Comparison of ENCODE assay signal across 34 cellular contexts in the genomic region with DNA sequence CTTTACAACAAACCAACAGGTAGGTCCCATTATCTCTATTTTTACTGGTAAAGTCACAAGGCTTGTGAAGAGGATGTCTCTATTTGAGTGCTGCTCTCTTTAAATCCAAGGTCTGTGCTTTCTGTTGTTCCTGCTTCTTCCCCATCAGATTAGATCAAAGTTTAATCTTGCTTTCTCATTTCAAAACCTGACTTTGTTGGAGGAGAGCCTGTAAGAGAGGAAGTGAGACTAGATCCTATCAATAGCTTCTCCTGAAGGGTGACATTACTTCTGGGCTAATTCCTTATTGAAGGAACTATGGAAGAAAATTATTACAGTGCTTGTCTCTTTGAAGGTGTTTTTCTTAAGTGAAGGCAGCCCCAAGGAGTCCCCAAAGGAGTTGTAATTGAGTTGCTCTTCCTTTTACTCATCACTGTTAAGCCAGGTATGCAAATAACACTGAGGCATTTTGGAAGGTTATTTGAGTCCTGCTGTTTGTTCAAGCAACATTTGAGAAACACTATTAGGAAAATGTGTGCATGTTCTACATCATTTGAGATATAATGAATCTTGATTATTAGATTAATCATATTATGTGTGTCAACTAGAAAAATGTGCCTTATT.
DNase-seq lines count a peak whose midpoint lies in the region; ATAC-seq, FAIRE-seq and TF ChIP-seq lines count a peak whose summit lies in the region.
"Had no signal": no experiment of that assay in that cellular context is flagged by ENCODE, and none has a peak within 500 bp of the region (broad histone marks: within the 10 kb centered on the region; RNA-seq: fewer than 3 reads in every experiment).

No MANE protein-coding gene starts in this region.

- no peak for FAIRE-seq in D721Med (lab: Jason Lieb, UNC)
- FAIRE-seq: A549, kidney, TTC549 had no signal

- H3K27me3 Mint-ChIP-seq in WTC11 (ENCODE audit: low read depth), result no peaks in the 10 kb centered on the region
- H3K27me3 Mint-ChIP-seq: activated CD8-positive, alpha-beta T cell treated with anti-CD3 and anti-CD28 coated beads for 36 hours; activated naive CD8-positive, alpha-beta T cell; CD4-positive, alpha-beta T cell; natural killer cell treated with Interleukin-12 subunit alpha and Interleukin-12 subunit beta and Interleukin-15 and Interleukin-18, amount 100 ng/mL, for 72 hours had no signal

- no peaks in the 10 kb centered on the region for H3K36me3 Mint-ChIP-seq in WTC11
- H3K36me3 Mint-ChIP-seq: activated naive CD8-positive, alpha-beta T cell; natural killer cell treated with Interleukin-12 subunit alpha and Interleukin-12 subunit beta and Interleukin-15 and Interleukin-18, amount 100 ng/mL, for 72 hours had no signal

- no peaks in the 10 kb centered on the region for H3K4me1 ChIP-seq in upper lobe of right lung
- H3K4me1 ChIP-seq: A549, heart left ventricle, lower lobe of right lung, testis, vagina had no signal

- no peaks in the 10 kb centered on the region for H3K9me3 ChIP-seq in upper lobe of right lung
- H3K9me3 ChIP-seq: A549, heart left ventricle, lower lobe of right lung, mucosa of descending colon, testis, vagina had no signal

- H3K27ac Mint-ChIP-seq in WTC11, result peak overlapping the region; percentile 83
- H3K27ac Mint-ChIP-seq: activated CD8-positive, alpha-beta T cell treated with anti-CD3 and anti-CD28 coated beads for 36 hours; activated naive CD8-positive, alpha-beta T cell; activated T-helper 2 cell treated with anti-CD3 and anti-CD28 coated beads, Interferon-gamma antibody, Interleukin-2, Interleukin-4, amounts not matched to agents 10 μg/mL and 5 μg/mL and 100 μg/mL, durations not matched to agents 14 hours and 24 hours and 36 hours; CD4-positive, alpha-beta T cell; natural killer cell treated with Interleukin-12 subunit alpha and Interleukin-12 subunit beta and Interleukin-15 and Interleukin-18, amount 100 ng/mL, for 72 hours had no signal

- ATAC-seq in GM18502 (IDR thresholded peaks at IDR 0.05; ENCODE audit: poor library complexity, unreplicated experiment), result peak; percentile 79
- ATAC-seq in GM21360 (IDR thresholded peaks at IDR 0.05; ENCODE audit: unreplicated experiment), result peak; percentile 57
- peak; percentile 81 for ATAC-seq in HG03354 (IDR thresholded peaks at IDR 0.05; ENCODE audit: poor library complexity, severe bottlenecking, unreplicated experiment)
- no peak for ATAC-seq in WTC11
- no peak for ATAC-seq in upper lobe of right lung
- ATAC-seq: A549; activated CD8-positive, alpha-beta T cell treated with anti-CD3 and anti-CD28 coated beads for 36 hours; esophagus mucosa; HCT116; heart left ventricle; lower lobe of right lung; mucosa of descending colon; natural killer cell treated with Interleukin-12 subunit alpha and Interleukin-12 subunit beta and Interleukin-15 and Interleukin-18, amount 100 ng/mL, for 72 hours; stimulated activated naive CD8-positive, alpha-beta T cell treated with anti-CD3 and anti-CD28 coated beads, Interleukin-15, Interleukin-2, amounts not matched to agents 100 U/mL and 50 U/mL, for 24 hours had no signal

- H3K4me3 Mint-ChIP-seq in WTC11, result no peak overlapping the region
- H3K4me3 Mint-ChIP-seq: activated CD8-positive, alpha-beta T cell treated with anti-CD3 and anti-CD28 coated beads for 36 hours; activated naive CD8-positive, alpha-beta T cell; CD4-positive, alpha-beta T cell; natural killer cell treated with Interleukin-12 subunit alpha and Interleukin-12 subunit beta and Interleukin-15 and Interleukin-18, amount 100 ng/mL, for 72 hours had no signal

- intact Hi-C loops in upper lobe of right lung (cut with DNase I), result no loop called here

- H3K4me3 ChIP-seq in upper lobe of right lung, result no peak overlapping the region
- H3K4me3 ChIP-seq: A549, heart left ventricle, lower lobe of right lung, mucosa of descending colon, testis, vagina had no signal

- H3K9me3 Mint-ChIP-seq in WTC11, result no peaks in the 10 kb centered on the region
- H3K9me3 Mint-ChIP-seq: activated T-helper 2 cell treated with anti-CD3 and anti-CD28 coated beads, Interferon-gamma antibody, Interleukin-2, Interleukin-4, amounts not matched to agents 10 μg/mL and 5 μg/mL and 100 μg/mL, durations not matched to agents 14 hours and 24 hours and 36 hours had no signal

- peaks cover 55% of the 10 kb centered on the region for H3K4me1 Mint-ChIP-seq in WTC11

- H3K36me3 ChIP-seq in upper lobe of right lung, result no peaks in the 10 kb centered on the region
- H3K36me3 ChIP-seq: heart left ventricle, lower lobe of right lung, vagina had no signal

- no peak for TF ChIP-seq CTCF in WTC11 (IDR thresholded peaks at IDR 0.05)
- no peak for TF ChIP-seq CTCF in D721Med (IDR thresholded peaks at IDR 0.05; ENCODE audit: insufficient read depth, missing control alignments)
- TF ChIP-seq CTCF in upper lobe of right lung (IDR thresholded peaks at IDR 0.05), result no peak

- no peak for DNase-seq in WTC11 (ENCODE audit: low spot score)
- no peak for DNase-seq in DMS79 (lab: John Stamatoyannopoulos, UW)
- DNase-seq in ureter (ENCODE audit: low spot score), result no peak
- no peak for DNase-seq in D721Med (ENCODE audit: insufficient read length, low spot score)
- DNase-seq in upper lobe of right lung, result no peak
- DNase-seq: activated CD8-positive, alpha-beta T cell treated with anti-CD3 and anti-CD28 coated beads for 36 hours; AML-193; aorta; CD4-positive, alpha-beta T cell; DMS 273 treated with DMSO at 0.1 percent for 48 hours; foreskin fibroblast; heart left ventricle; kidney; lower lobe of right lung; mucosa of descending colon; NCI-H1417 treated with DMSO at 0.1 percent for 48 hours; NCI-H2081; NCI-H345; NCI-H748 treated with DMSO at 0.1 percent for 48 hours; stimulated activated naive CD8-positive, alpha-beta T cell treated with anti-CD3 and anti-CD28 coated beads, Interleukin-15, Interleukin-2, amounts not matched to agents 100 U/mL and 50 U/mL, for 24 hours; T-helper 1 cell; testis had no signal

- H3K27me3 ChIP-seq in upper lobe of right lung, result no peaks in the 10 kb centered on the region
- H3K27me3 ChIP-seq: heart left ventricle, testis, vagina had no signal

- POLR2A ChIA-PET in WTC11 (lab: Charles Lee), result no interaction called here

- CTCF ChIA-PET in WTC11 (lab: Charles Lee), result no interaction called here

- H3K27ac ChIP-seq in upper lobe of right lung, result no peak overlapping the region
- H3K27ac ChIP-seq: A549, heart left ventricle, lower lobe of right lung, RWPE1, testis, vagina had no signal

TF ChIP-seq in WTC11, 78 proteins besides CTCF, POLR2A, EP300 and RAD21:
- TF ChIP-seq NR2C2 (CRISPR knock-in tag; IDR thresholded peaks at IDR 0.05) (no peak), SP1 (CRISPR knock-in tag; conservative IDR thresholded peaks at IDR 0.05) (no peak), MLX (CRISPR knock-in tag; IDR thresholded peaks at IDR 0.05) (no peak), ZSCAN18 (CRISPR knock-in tag; IDR thresholded peaks at IDR 0.05) (no peak)
- TF ChIP-seq, protein P1, sequence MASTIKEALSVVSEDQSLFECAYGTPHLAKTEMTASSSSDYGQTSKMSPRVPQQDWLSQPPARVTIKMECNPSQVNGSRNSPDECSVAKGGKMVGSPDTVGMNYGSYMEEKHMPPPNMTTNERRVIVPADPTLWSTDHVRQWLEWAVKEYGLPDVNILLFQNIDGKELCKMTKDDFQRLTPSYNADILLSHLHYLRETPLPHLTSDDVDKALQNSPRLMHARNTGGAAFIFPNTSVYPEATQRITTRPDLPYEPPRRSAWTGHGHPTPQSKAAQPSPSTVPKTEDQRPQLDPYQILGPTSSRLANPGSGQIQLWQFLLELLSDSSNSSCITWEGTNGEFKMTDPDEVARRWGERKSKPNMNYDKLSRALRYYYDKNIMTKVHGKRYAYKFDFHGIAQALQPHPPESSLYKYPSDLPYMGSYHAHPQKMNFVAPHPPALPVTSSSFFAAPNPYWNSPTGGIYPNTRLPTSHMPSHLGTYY (CRISPR knock-in tag; IDR thresholded peaks at IDR 0.05), result no peak
- TF ChIP-seq, protein P2, sequence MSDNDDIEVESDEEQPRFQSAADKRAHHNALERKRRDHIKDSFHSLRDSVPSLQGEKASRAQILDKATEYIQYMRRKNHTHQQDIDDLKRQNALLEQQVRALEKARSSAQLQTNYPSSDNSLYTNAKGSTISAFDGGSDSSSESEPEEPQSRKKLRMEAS (CRISPR knock-in tag; IDR thresholded peaks at IDR 0.05), result no peak

Comparison
In these comparisons a context has a peak if more than half of its experiments do, and no peak if none do; other contexts are left out.
1. ATAC-seq: peak in GM18502 (single experiment), GM21360 (single experiment) and HG03354 (single experiment); none in WTC11 (single experiment) and upper lobe of right lung (single experiment).